ENCODE assay signal across 13 cellular contexts in genomic region chr2:72996152-72996502, GRCh38.
"Had no signal": no experiment of that assay in that cellular context is flagged by ENCODE, and none has a peak within 500 bp of the region (broad histone marks: within the 10 kb centered on the region; RNA-seq: fewer than 3 reads in every experiment).

No MANE protein-coding gene starts in this region.

- DNase-seq: activated CD4-positive, alpha-beta T cell treated with anti-CD3 and anti-CD28 coated beads for 4 hours; activated CD8-positive, alpha-beta T cell treated with anti-CD3 and anti-CD28 coated beads for 36 hours; foreskin keratinocyte; hippocampal formation; pancreas; stimulated activated CD4-positive, alpha-beta T cell treated with anti-CD3 and anti-CD28 coated beads, Interleukin-4, amount 100 ng/mL, for 4 hours; T-helper 2 cell had no signal

- H3K4me3 Mint-ChIP-seq: activated CD8-positive, alpha-beta T cell treated with anti-CD3 and anti-CD28 coated beads for 36 hours; stimulated activated memory B cell treated with anti-CD40 and anti-IgM and Interleukin-4, amounts not matched to agents 10 μg/mL and 1 μg/mL and 100 μg/mL, for 72 hours had no signal

- ATAC-seq: activated CD8-positive, alpha-beta T cell treated with anti-CD3 and anti-CD28 coated beads for 36 hours; activated naive CD4-positive, alpha-beta T cell treated with anti-CD3 and anti-CD28 coated beads, Interleukin-2, amount 50 U/mL, for 72 hours; foreskin keratinocyte; pancreas; sciatic nerve; stimulated activated memory B cell treated with anti-CD40 and anti-IgM and Interleukin-4, amounts not matched to agents 10 μg/mL and 1 μg/mL and 100 μg/mL, for 72 hours had no signal

- H3K27ac ChIP-seq: adrenal gland, foreskin keratinocyte, pancreas, tibial artery, uterus had no signal

- H3K9me3 Mint-ChIP-seq: activated CD8-positive, alpha-beta T cell treated with anti-CD3 and anti-CD28 coated beads for 36 hours; activated naive CD4-positive, alpha-beta T cell treated with anti-CD3 and anti-CD28 coated beads, Interleukin-2, amount 50 U/mL, for 72 hours; stimulated activated memory B cell treated with anti-CD40 and anti-IgM and Interleukin-4, amounts not matched to agents 10 μg/mL and 1 μg/mL and 100 μg/mL, for 72 hours had no signal

- H3K27ac Mint-ChIP-seq: activated CD8-positive, alpha-beta T cell treated with anti-CD3 and anti-CD28 coated beads for 36 hours; stimulated activated memory B cell treated with anti-CD40 and anti-IgM and Interleukin-4, amounts not matched to agents 10 μg/mL and 1 μg/mL and 100 μg/mL, for 72 hours had no signal

- H3K27me3 Mint-ChIP-seq: activated CD8-positive, alpha-beta T cell treated with anti-CD3 and anti-CD28 coated beads for 36 hours; stimulated activated memory B cell treated with anti-CD40 and anti-IgM and Interleukin-4, amounts not matched to agents 10 μg/mL and 1 μg/mL and 100 μg/mL, for 72 hours had no signal

- H3K4me1 Mint-ChIP-seq: stimulated activated memory B cell treated with anti-CD40 and anti-IgM and Interleukin-4, amounts not matched to agents 10 μg/mL and 1 μg/mL and 100 μg/mL, for 72 hours had no signal

- H3K36me3 Mint-ChIP-seq: activated naive CD4-positive, alpha-beta T cell treated with anti-CD3 and anti-CD28 coated beads, Interleukin-2, amount 50 U/mL, for 72 hours; stimulated activated memory B cell treated with anti-CD40 and anti-IgM and Interleukin-4, amounts not matched to agents 10 μg/mL and 1 μg/mL and 100 μg/mL, for 72 hours had no signal
